In the genomic region with DNA sequence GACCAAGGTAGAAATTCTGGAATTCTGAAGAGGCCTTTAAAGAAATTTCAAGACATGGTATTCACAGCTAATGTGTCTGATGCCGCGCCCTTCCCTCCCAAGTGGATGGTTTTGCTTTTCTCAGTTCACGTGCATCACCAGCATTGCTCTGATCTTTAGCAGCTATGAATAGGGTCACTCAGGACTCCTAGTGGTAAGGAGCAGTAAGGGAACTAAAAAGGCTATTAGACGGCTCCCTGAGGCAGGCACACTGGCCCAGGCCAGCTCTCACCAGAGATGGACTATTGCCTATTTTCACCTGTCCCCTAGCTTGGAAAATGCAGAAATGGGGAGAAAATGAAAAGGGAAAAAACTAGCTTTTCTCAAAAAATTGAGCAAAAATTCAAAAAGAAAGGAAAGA, we compare ENCODE assay signal across 8 cellular contexts.
DNase-seq lines count a peak whose midpoint lies in the region; ATAC-seq, FAIRE-seq and TF ChIP-seq lines count a peak whose summit lies in the region.

No MANE protein-coding gene starts in this region.

- no peak overlapping the region for H3K4me3 Mint-ChIP-seq in natural killer cell
- H3K4me3 Mint-ChIP-seq in natural killer cell treated with Interleukin-12 subunit alpha and Interleukin-12 subunit beta and Interleukin-15 and Interleukin-18, amount 100 ng/mL, for 72 hours: no peak overlapping the region

- intact Hi-C loops in natural killer cell (cut with micrococcal nuclease): no loop called here

- no peak overlapping the region for H3K27ac Mint-ChIP-seq in natural killer cell
- no peak overlapping the region for H3K27ac Mint-ChIP-seq in natural killer cell treated with Interleukin-12 subunit alpha and Interleukin-12 subunit beta and Interleukin-15 and Interleukin-18, amount 100 ng/mL, for 72 hours

- FAIRE-seq in RCC 7860 (lab: Jason Lieb, UNC): no peak

- H3K36me3 Mint-ChIP-seq in natural killer cell: no peaks in the 10 kb centered on the region
- H3K36me3 Mint-ChIP-seq in natural killer cell treated with Interleukin-12 subunit alpha and Interleukin-12 subunit beta and Interleukin-15 and Interleukin-18, amount 100 ng/mL, for 72 hours: no peaks in the 10 kb centered on the region

- H3K4me1 Mint-ChIP-seq in natural killer cell: no peaks in the 10 kb centered on the region
- H3K4me1 Mint-ChIP-seq in natural killer cell treated with Interleukin-12 subunit alpha and Interleukin-12 subunit beta and Interleukin-15 and Interleukin-18, amount 100 ng/mL, for 72 hours (ENCODE audit: low read depth in 2 of 2): no peaks in the 10 kb centered on the region

- peak in 2 of 3 donors; percentile 49 for ATAC-seq in natural killer cell
- no peak for ATAC-seq in natural killer cell treated with Interleukin-12 subunit alpha and Interleukin-12 subunit beta and Interleukin-15 and Interleukin-18, amount 100 ng/mL, for 72 hours
- peak; percentile 78 for ATAC-seq in HG02798 (IDR thresholded peaks at IDR 0.05; ENCODE audit: poor library complexity, unreplicated experiment)
- no peak for ATAC-seq in HG03097 (IDR thresholded peaks at IDR 0.05; ENCODE audit: low FRiP score, unreplicated experiment)
- ATAC-seq in GM18517 (IDR thresholded peaks at IDR 0.05; ENCODE audit: unreplicated experiment): no peak

- no peaks in the 10 kb centered on the region for H3K9me3 Mint-ChIP-seq in natural killer cell
- no peaks in the 10 kb centered on the region for H3K9me3 Mint-ChIP-seq in natural killer cell treated with Interleukin-12 subunit alpha and Interleukin-12 subunit beta and Interleukin-15 and Interleukin-18, amount 100 ng/mL, for 72 hours

- TF ChIP-seq CTCF in natural killer cell (IDR thresholded peaks at IDR 0.05): no peak

- peaks cover 19 to 30% of the 10 kb centered on the region in 2 donors for H3K27me3 Mint-ChIP-seq in natural killer cell (ENCODE audit: low read depth in 2 of 2)
- H3K27me3 Mint-ChIP-seq in natural killer cell treated with Interleukin-12 subunit alpha and Interleukin-12 subunit beta and Interleukin-15 and Interleukin-18, amount 100 ng/mL, for 72 hours: peaks cover 19 to 27% of the 10 kb centered on the region in 2 donors

- DNase-seq in natural killer cell (no peak), RCC 7860 (ENCODE audit: low spot score) (peak; percentile 14), kidney tubule cell (ENCODE audit: low spot score) (peak; percentile 60), inferior parietal cortex (ENCODE audit: extremely low spot score) (no peak)
- no peak for DNase-seq in natural killer cell treated with Interleukin-12 subunit alpha and Interleukin-12 subunit beta and Interleukin-15 and Interleukin-18, amount 100 ng/mL, for 72 hours (ENCODE audit: low spot score)

Comparison
In these comparisons a context has a peak if more than half of its experiments do, and no peak if none do; other contexts are left out.
1. ATAC-seq: peak in natural killer cell (2 of 3) and HG02798 (single experiment); none in natural killer cell treated with Interleukin-12 subunit alpha and Interleukin-12 subunit beta and Interleukin-15 and Interleukin-18, amount 100 ng/mL, for 72 hours (0 of 2), HG03097 (single experiment) and GM18517 (single experiment).
2. DNase-seq: peak in RCC 7860 (single experiment) and kidney tubule cell (single experiment); none in natural killer cell (single experiment), natural killer cell treated with Interleukin-12 subunit alpha and Interleukin-12 subunit beta and Interleukin-15 and Interleukin-18, amount 100 ng/mL, for 72 hours (single experiment) and inferior parietal cortex (single experiment).